In genomic region chr1:241007668-241008067, GRCh38 we compare ENCODE assay signal across 15 cellular contexts.
A peak's percentile ranks its signal among the peaks of the same experiment; 100 is the strongest.
DNase-seq lines count a peak whose midpoint lies in the region; ATAC-seq and TF ChIP-seq lines count a peak whose summit lies in the region.
"Had no signal": no experiment of that assay in that cellular context is flagged by ENCODE, and none has a peak within 500 bp of the region (broad histone marks: within the 10 kb centered on the region; RNA-seq: fewer than 3 reads in every experiment).

No MANE protein-coding gene starts in this region.

- H3K36me3 ChIP-seq in GM23338 (ENCODE audit: insufficient read depth) (no peaks in the 10 kb centered on the region), left lung (no peaks in the 10 kb centered on the region), transverse colon (no peaks in the 10 kb centered on the region)
- H3K36me3 ChIP-seq in CD8-positive, alpha-beta memory T cell (ENCODE audit: insufficient read depth, low read length) = no peaks in the 10 kb centered on the region
- H3K36me3 ChIP-seq: BLaER1 had no signal

- H3K4me1 Mint-ChIP-seq in GM23338 = peaks cover 44% of the 10 kb centered on the region
- H3K4me1 Mint-ChIP-seq in WTC11 = peaks cover 54% of the 10 kb centered on the region
- H3K4me1 Mint-ChIP-seq in CD8-positive, alpha-beta memory T cell = no peaks in the 10 kb centered on the region
- H3K4me1 Mint-ChIP-seq: IgD-negative memory B cell had no signal

- peak overlapping the region; percentile 88 for H3K27ac ChIP-seq in GM23338 (ENCODE audit: low read depth)
- H3K27ac ChIP-seq in left lung = peak overlapping the region in 1 of 2 donors; percentile 41
- H3K27ac ChIP-seq in transverse colon = no peak overlapping the region
- no peak overlapping the region for H3K27ac ChIP-seq in CD8-positive, alpha-beta memory T cell (ENCODE audit: low read depth, low read length)
- H3K27ac ChIP-seq: BLaER1, GM23248 had no signal

- H3K27ac Mint-ChIP-seq in GM23338 (no peak overlapping the region), WTC11 (peak overlapping the region; percentile 48)
- H3K27ac Mint-ChIP-seq in CD8-positive, alpha-beta memory T cell = no peak overlapping the region
- H3K27ac Mint-ChIP-seq: IgD-negative memory B cell had no signal

- no peak for TF ChIP-seq EP300 in transverse colon (IDR thresholded peaks at IDR 0.05; ENCODE audit: low read depth)

- no peaks in the 10 kb centered on the region for H3K27me3 ChIP-seq in GM23338 (ENCODE audit: insufficient read depth)
- H3K27me3 ChIP-seq in left lung = no peaks in the 10 kb centered on the region
- H3K27me3 ChIP-seq in transverse colon = no peaks in the 10 kb centered on the region
- no peaks in the 10 kb centered on the region for H3K27me3 ChIP-seq in CD8-positive, alpha-beta memory T cell (ENCODE audit: insufficient read depth, low read length, poor library complexity, severe bottlenecking)
- H3K27me3 ChIP-seq: BLaER1 had no signal

- CTCF ChIA-PET in WTC11 (lab: Charles Lee) = no interaction called here
- CTCF ChIA-PET in CD8-positive, alpha-beta memory T cell (lab: Charles Lee) = no interaction called here

- WGBS in transverse colon (ENCODE audit: low coverage in 1 of 2), 2 donors = 33 to 59% methylated on average over 4 of the region's 4 CpGs

- peaks cover 12% of the 10 kb centered on the region; the same call in 1 of the 2 replicates for H3F3A ChIP-seq in GM23338 (replicated peaks; ENCODE audit: low read depth)

- peaks cover 12% of the 10 kb centered on the region for H3K9me2 ChIP-seq in GM23338 (ENCODE audit: insufficient read depth)

- no peak for TF ChIP-seq POLR2A in transverse colon (IDR thresholded peaks at IDR 0.05)

- H3K4me2 ChIP-seq in GM23338 = peak overlapping the region; percentile 61
- H3K4me2 ChIP-seq: BLaER1 had no signal

- H3K4me1 ChIP-seq in GM23338 (ENCODE audit: insufficient read depth) (peaks cover 43% of the 10 kb centered on the region), left lung (no peaks in the 10 kb centered on the region), transverse colon (no peaks in the 10 kb centered on the region)
- H3K4me1 ChIP-seq in CD8-positive, alpha-beta memory T cell (ENCODE audit: insufficient read depth, low read length) = no peaks in the 10 kb centered on the region
- H3K4me1 ChIP-seq: BLaER1 had no signal

- H2AFZ ChIP-seq in GM23338 = no peak overlapping the region
- H2AFZ ChIP-seq: GM23248 had no signal

- H3K4me3 ChIP-seq in GM23338 (0 out of 2 replicates have a peak overlapping the region, but pooled peaks have one; percentile 13), left lung (no peak overlapping the region), transverse colon (no peak overlapping the region)
- H3K4me3 ChIP-seq in CD8-positive, alpha-beta memory T cell (ENCODE audit: low read length) = no peak overlapping the region
- H3K4me3 ChIP-seq: BLaER1, GM12878, GM23248 had no signal

- peak; percentile 23 for DNase-seq in GM23338 (ENCODE audit: low spot score)
- peak; percentile 24 for DNase-seq in WTC11 (ENCODE audit: low spot score)
- peak; percentile 70 to 79 for DNase-seq in left lung
- DNase-seq in transverse colon = peak; percentile 28
- no peak for DNase-seq in CD8-positive, alpha-beta memory T cell
- DNase-seq in stimulated activated CD4-positive, alpha-beta T cell treated with anti-CD3 and anti-CD28 coated beads, Interleukin-1b, Interleukin-23, amount 100 ng/mL, for 48 hours = no peak
- no peak for DNase-seq in T-helper 1 cell
- DNase-seq: 8988T, AML-193, DMS79, GM23248, HCEC 1CT had no signal

- H3K36me3 Mint-ChIP-seq in GM23338 (ENCODE audit: low read depth) (no peaks in the 10 kb centered on the region; the same call in 2 of the 3 replicates), WTC11 (no peaks in the 10 kb centered on the region)
- no peaks in the 10 kb centered on the region for H3K36me3 Mint-ChIP-seq in CD8-positive, alpha-beta memory T cell

- in situ Hi-C loops in transverse colon (cut with MboI; ENCODE audit: low pct_ligation_motif_present in 1 of 4, low pct_unique_long_range_greater_than_20kb in 1 of 4, low sequenced_read_pairs in 3 of 4) = no loop called here

- POLR2A ChIA-PET in WTC11 (lab: Charles Lee) = no interaction called here
- POLR2A ChIA-PET in CD8-positive, alpha-beta memory T cell (lab: Charles Lee) = no interaction called here

- no peak overlapping the region; the same call in 2 of the 3 replicates for H3K4me3 Mint-ChIP-seq in GM23338
- H3K4me3 Mint-ChIP-seq in WTC11 = no peak overlapping the region
- no peak overlapping the region for H3K4me3 Mint-ChIP-seq in CD8-positive, alpha-beta memory T cell
- H3K4me3 Mint-ChIP-seq: IgD-negative memory B cell had no signal

- H3K27me3 Mint-ChIP-seq in GM23338 (ENCODE audit: insufficient read depth, low read depth, poor library complexity) (peaks cover 7% of the 10 kb centered on the region), WTC11 (ENCODE audit: low read depth) (no peaks in the 10 kb centered on the region)
- peaks cover 0 to 2% of the 10 kb centered on the region in 2 donors for H3K27me3 Mint-ChIP-seq in CD8-positive, alpha-beta memory T cell
- H3K27me3 Mint-ChIP-seq: IgD-negative memory B cell had no signal

- TF ChIP-seq CTCF in GM23338 (conservative IDR thresholded peaks at IDR 0.05; ENCODE audit: low read depth in 2 of 2) = no peak
- TF ChIP-seq CTCF in WTC11 (IDR thresholded peaks at IDR 0.05) = no peak
- no peak for TF ChIP-seq CTCF in left lung (IDR thresholded peaks at IDR 0.05)
- TF ChIP-seq CTCF in transverse colon (IDR thresholded peaks at IDR 0.05) = no peak

- no peaks in the 10 kb centered on the region for H3K9me3 ChIP-seq in left lung
- no peaks in the 10 kb centered on the region for H3K9me3 ChIP-seq in transverse colon
- H3K9me3 ChIP-seq in CD8-positive, alpha-beta memory T cell (ENCODE audit: low read length) = no peaks in the 10 kb centered on the region
- H3K9me3 ChIP-seq: BLaER1 had no signal

- no peaks in the 10 kb centered on the region for H3K79me2 ChIP-seq in GM23338 (replicated peaks; ENCODE audit: insufficient read depth)

- no peaks in the 10 kb centered on the region for H4K20me1 ChIP-seq in GM23338 (replicated peaks; ENCODE audit: insufficient read depth)
- H4K20me1 ChIP-seq: BLaER1 had no signal

- intact Hi-C loops in left lung (cut with DNase I) = no loop called here
- intact Hi-C loops in transverse colon (cut with DNase I; ENCODE audit: low total_unique reads) = no loop called here

- no peaks in the 10 kb centered on the region for H3K9me3 Mint-ChIP-seq in GM23338
- H3K9me3 Mint-ChIP-seq in WTC11 = peaks cover 3% of the 10 kb centered on the region; the same call in 1 of the 2 replicates
- H3K9me3 Mint-ChIP-seq in CD8-positive, alpha-beta memory T cell = peaks cover 6 to 18% (median 8%) of the 10 kb centered on the region in 5 donors

- ATAC-seq in GM23338 (peak; percentile 41), WTC11 (peak; percentile 48), left lung (peak; percentile 99)
- ATAC-seq: GM12878 had no signal

TF ChIP-seq in GM23338, 12 proteins besides CTCF, POLR2A, EP300 and RAD21 (continues in another document):
- TF ChIP-seq JUNB (IDR thresholded peaks at IDR 0.05; ENCODE audit: unreplicated experiment) = no peak

TF ChIP-seq in WTC11, 78 proteins besides CTCF, POLR2A, EP300 and RAD21:
- TF ChIP-seq E2F4 (CRISPR knock-in tag; IDR thresholded peaks at IDR 0.05; ENCODE audit: borderline replicate concordance, low read depth) (no peak), AFF4 (CRISPR knock-in tag; IDR thresholded peaks at IDR 0.05; ENCODE audit: borderline replicate concordance) (no peak), ZNF317 (CRISPR knock-in tag; IDR thresholded peaks at IDR 0.05; ENCODE audit: borderline replicate concordance, low read depth) (no peak)

Comparison
In these comparisons a context has a peak if more than half of its experiments do, and no peak if none do; other contexts are left out.
1. ATAC-seq: peak in every context shown above with its lines; median percentile 99 in left lung; 48 in WTC11; 41 in GM23338.
2. DNase-seq: peak in GM23338 (single experiment), WTC11 (single experiment), left lung (2 of 2) and transverse colon (single experiment); none in CD8-positive, alpha-beta memory T cell (0 of 5), stimulated activated CD4-positive, alpha-beta T cell treated with anti-CD3 and anti-CD28 coated beads, Interleukin-1b, Interleukin-23, amount 100 ng/mL, for 48 hours (single experiment) and T-helper 1 cell (0 of 5).